Comparison of ENCODE assay signal across 27 cellular contexts in genomic region chr12:111828338-111828979, GRCh38.
"Had no signal": no experiment of that assay in that cellular context is flagged by ENCODE, and none has a peak within 500 bp of the region (broad histone marks: within the 10 kb centered on the region; RNA-seq: fewer than 3 reads in every experiment).

No MANE protein-coding gene starts in this region.

- H3K36me3 ChIP-seq: ascending aorta, breast epithelium, cardiac muscle cell, colonic mucosa had no signal

- H3K9me3 ChIP-seq: ascending aorta, breast epithelium, colonic mucosa had no signal

- FAIRE-seq: frontal cortex, TTC549 had no signal

- H3K27me3 ChIP-seq: ascending aorta, breast epithelium, cardiac muscle cell, colonic mucosa, dorsolateral prefrontal cortex had no signal

- DNase-seq: activated CD4-positive, alpha-beta memory T cell treated with anti-CD3 and anti-CD28 coated beads, Interleukin-2, amount 10 ng/mL, durations not matched to agents 7 days and 5 days; activated CD4-positive, alpha-beta T cell treated with anti-CD3 and anti-CD28 coated beads for 1 hour; activated CD4-positive, alpha-beta T cell treated with anti-CD3 and anti-CD28 coated beads for 4 hours; activated CD4-positive, alpha-beta T cell treated with anti-CD3 and anti-CD28 coated beads, Interleukin-2, amount 10 ng/mL, durations not matched to agents 7 days and 5 days; activated CD4-positive, alpha-beta T cell treated with anti-CD3 and anti-CD28 coated beads, Interleukin-2, amount 50 U/mL, for 4 hours; activated CD8-positive, alpha-beta memory T cell treated with anti-CD3 and anti-CD28 coated beads, Interleukin-2, amount 50 U/mL, for 48 hours; activated effector memory CD4-positive, alpha-beta T cell treated with anti-CD3 and anti-CD28 coated beads, Interleukin-2, amount 50 U/mL, for 16 hours; activated naive CD4-positive, alpha-beta T cell; activated naive CD4-positive, alpha-beta T cell treated with anti-CD3 and anti-CD28 coated beads, Interleukin-2, amount 10 ng/mL, durations not matched to agents 7 days and 5 days; activated naive CD8-positive, alpha-beta T cell treated with anti-CD3 and anti-CD28 coated beads, Interleukin-2, amount 10 ng/mL, durations not matched to agents 7 days and 5 days; activated T-cell treated with anti-CD3 and anti-CD28 coated beads, Interleukin-2, amount 50 U/mL, for 4 hours; central memory CD4-positive, alpha-beta T cell; cerebellar nuclear complex; colonic mucosa; dorsolateral prefrontal cortex; effector memory CD4-positive, alpha-beta T cell; endodermal cell; foreskin fibroblast; T-helper 2 cell had no signal

- H3K27ac ChIP-seq: ascending aorta, breast epithelium, cardiac muscle cell, colonic mucosa, dorsolateral prefrontal cortex, VCaP had no signal

- H3K4me1 ChIP-seq: ascending aorta, breast epithelium, colonic mucosa had no signal

- ATAC-seq: activated naive CD4-positive, alpha-beta T cell treated with anti-CD3 and anti-CD28 coated beads, Interleukin-2, amount 50 U/mL, for 72 hours; activated T-cell treated with anti-CD3 and anti-CD28 coated beads, Interleukin-2, amount 50 U/mL, for 4 hours; WTC11 had no signal

- H3K4me3 ChIP-seq: ascending aorta, breast epithelium, cardiac muscle cell, colonic mucosa, dorsolateral prefrontal cortex had no signal
